ENCODE assay signal across 8 cellular contexts in the genomic region with DNA sequence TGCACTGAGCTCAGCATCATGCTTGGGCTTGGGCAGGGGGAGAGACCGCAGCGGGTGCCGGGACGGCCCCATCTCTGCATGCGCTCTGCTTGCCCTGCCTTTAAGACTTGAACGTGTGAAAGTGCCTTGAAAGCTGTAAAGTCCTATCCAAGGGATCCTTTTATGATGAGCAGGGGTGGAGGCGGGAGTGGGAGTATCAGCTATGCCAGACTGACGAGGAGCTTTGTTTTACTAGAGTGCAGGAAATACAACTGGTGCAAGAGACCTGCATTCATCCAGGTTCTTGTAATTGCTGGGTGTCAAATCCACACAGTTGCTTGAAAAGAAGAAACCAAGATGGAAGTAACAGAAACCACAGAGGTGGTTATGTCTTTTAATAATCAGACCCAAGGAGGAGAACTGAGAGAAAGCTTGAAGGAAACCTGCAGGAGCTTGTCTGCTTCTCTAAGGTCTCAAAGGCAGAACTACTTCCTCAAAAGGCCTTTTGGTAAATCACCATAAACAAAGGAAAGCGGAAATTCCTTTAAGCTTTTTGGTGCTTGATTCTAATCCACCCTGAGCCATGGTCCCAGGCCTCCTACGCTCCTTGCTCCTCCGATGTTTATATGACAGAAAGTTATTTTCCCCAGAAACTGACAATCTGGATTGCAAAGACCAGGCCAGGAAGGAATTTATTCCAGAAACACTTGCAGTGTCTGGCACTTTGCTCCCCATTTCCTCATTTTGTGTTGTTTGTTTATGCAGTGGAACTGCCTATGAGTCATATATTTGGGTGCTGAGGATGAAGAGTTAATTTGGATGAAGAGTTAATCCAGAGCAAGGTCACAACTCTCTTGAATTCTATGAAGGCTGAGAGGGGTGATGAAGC. TPM values are rescaled to one million over a fixed set of nuclear protein-coding genes. Genes with fewer than 3 reads are reported as not detected.
DNase-seq lines count a peak whose midpoint lies in the region; ATAC-seq, FAIRE-seq and TF ChIP-seq lines count a peak whose summit lies in the region.
"Had no signal": no experiment of that assay in that cellular context is flagged by ENCODE, and none has a peak within 500 bp of the region (broad histone marks: within the 10 kb centered on the region; RNA-seq: fewer than 3 reads in every experiment).

No MANE protein-coding gene starts in this region.

- H3K36me3 Mint-ChIP-seq in glutamatergic neuron (ENCODE audit: unreplicated experiment), result no peaks in the 10 kb centered on the region

- no peak for TF ChIP-seq RAD21 in H1 (IDR thresholded peaks at IDR 0.05 in 1 of 2, conservative IDR thresholded peaks at IDR 0.05 in 1 of 2; ENCODE audit: low read depth in 2 of 2, low read length in 2 of 2)

- DNase-seq in GM13976 (ENCODE audit: low spot score) (peak; percentile 47), NOMO-1 treated with dmso at 0.1 percent for 144 hours (lab: John Stamatoyannopoulos, UW; ENCODE audit: unreplicated experiment) (peak; percentile 69), H1 (ENCODE audit: low read depth in 1 of 2, low spot score in 2 of 2) (no peak), glutamatergic neuron (no peak), RWPE1 (ENCODE audit: low spot score) (no peak)
- DNase-seq in stimulated activated CD4-positive, alpha-beta T cell treated with anti-CD3 and anti-CD28 coated beads, Interleukin-15, amount 100 ng/mL, for 24 hours, result peak; percentile 51
- DNase-seq: NCI-H187 had no signal

- H3K27me3 Mint-ChIP-seq in glutamatergic neuron (ENCODE audit: unreplicated experiment), result no peaks in the 10 kb centered on the region

- no peak overlapping the region for H3K23ac ChIP-seq in H1 (ENCODE audit: insufficient read length)

- no peak overlapping the region for H2BK15ac ChIP-seq in H1 (ENCODE audit: low read length)

- H3K4me1 Mint-ChIP-seq in glutamatergic neuron (ENCODE audit: low read depth, unreplicated experiment), result no peaks in the 10 kb centered on the region

- H4K5ac ChIP-seq in H1 (ENCODE audit: insufficient read length, low read depth, low read length), result no peak overlapping the region

- H3K27ac Mint-ChIP-seq in glutamatergic neuron (ENCODE audit: unreplicated experiment), result no peak overlapping the region

- no peaks in the 10 kb centered on the region for H3K23me2 ChIP-seq in H1 (ENCODE audit: low read depth, low read length)

- H3K79me1 ChIP-seq in H1 (ENCODE audit: low read depth, low read length), result no peaks in the 10 kb centered on the region

- H3K9me3 Mint-ChIP-seq in glutamatergic neuron (ENCODE audit: unreplicated experiment), result no peaks in the 10 kb centered on the region

- TF ChIP-seq CTCF in GM13976 (IDR thresholded peaks at IDR 0.05; ENCODE audit: borderline replicate concordance, control extremely low read depth, extremely low read depth, insufficient read depth, missing control alignments) (no peak), H1 (IDR thresholded peaks at IDR 0.05; ENCODE audit: control extremely low read depth in 1 of 3, insufficient read depth in 1 of 3, low read depth in 1 of 3, low read length in 3 of 3) (no peak), glutamatergic neuron (IDR thresholded peaks at IDR 0.05; ENCODE audit: partially characterized antibody, unreplicated experiment) (no peak), RWPE1 (conservative IDR thresholded peaks at IDR 0.05; ENCODE audit: low read depth) (no peak)

- no peak for ATAC-seq in GM21423 (IDR thresholded peaks at IDR 0.05; ENCODE audit: unreplicated experiment)

- no peak overlapping the region for H2BK5ac ChIP-seq in H1 (ENCODE audit: low read depth, low read length)

- no peak overlapping the region for H3K56ac ChIP-seq in H1 (replicated peaks; ENCODE audit: insufficient read length, low read depth, low read length)

- no peak overlapping the region for H3K9ac ChIP-seq in H1 (replicated peaks in 1 of 4; ENCODE audit: extremely low read depth in 1 of 4, low read depth in 3 of 4, low read length in 3 of 4)

- no peak for TF ChIP-seq POLR2A in H1 (IDR thresholded peaks at IDR 0.05; ENCODE audit: control extremely low read depth in 1 of 2, low read depth in 2 of 2, low read length in 2 of 2)

- no peak overlapping the region for H3K4ac ChIP-seq in H1 (replicated peaks; ENCODE audit: insufficient read length, low read depth, low read length)

- no peak overlapping the region for H3K4me2 ChIP-seq in H1 (ENCODE audit: insufficient read depth in 1 of 2, low read depth in 2 of 2, low read length in 2 of 2)

- no peaks in the 10 kb centered on the region for H3K9me3 ChIP-seq in H1 (ENCODE audit: insufficient read depth in 2 of 2, low read depth in 1 of 2, low read length in 1 of 2)

- H3K4me3 Mint-ChIP-seq in glutamatergic neuron (ENCODE audit: unreplicated experiment), result no peak overlapping the region

- no peak for FAIRE-seq in H1 (lab: Jason Lieb, UNC)

- peak overlapping the region; percentile 16 for H2AFZ ChIP-seq in H1 (ENCODE audit: low read length)

- H2BK12ac ChIP-seq in H1 (ENCODE audit: low read depth, low read length), result 0 out of 2 replicates have a peak overlapping the region, but pooled peaks have one; percentile 39

- in situ Hi-C loops in GM13976 (cut with MboI; ENCODE audit: low sequenced_read_pairs, unreplicated experiment), result no loop called here

- no peak overlapping the region for H4K91ac ChIP-seq in H1 (replicated peaks; ENCODE audit: insufficient read length, low read length)

- H3K18ac ChIP-seq in H1 (ENCODE audit: extremely low read depth, low read length), result no peak overlapping the region

- H3K14ac ChIP-seq in H1 (ENCODE audit: insufficient read length), result no peak overlapping the region

- no peaks in the 10 kb centered on the region; a peak in 1 of 7 replicates for H3K4me1 ChIP-seq in H1 (replicated peaks in 1 of 4; ENCODE audit: control insufficient read depth in 3 of 4, insufficient read depth in 4 of 4, low read length in 3 of 4)

- no peaks in the 10 kb centered on the region for H3K36me3 ChIP-seq in H1 (ENCODE audit: control insufficient read depth in 2 of 4, insufficient read depth in 4 of 4, low read length in 3 of 4)

- H3K27ac ChIP-seq in H1 (ENCODE audit: low read depth, low read length) (no peak overlapping the region), RWPE1 (no peak overlapping the region)

- no peak overlapping the region for H2AK5ac ChIP-seq in H1 (ENCODE audit: low read depth, low read length)

- POLR2A ChIA-PET in H1 (lab: Charles Lee; ENCODE audit: partially characterized antibody) (interaction anchor here (0.6 to 1.5 kb wide), 4 partner anchors 8 to 104 kb away, joined by 3 to 4 read pairs (median 4); no protein-coding TSS in a partner anchor), RWPE1 (lab: Yijun Ruan, JAX; ENCODE audit: low non-redundant PET) (no interaction called here)

- TF ChIP-seq EP300 in H1 (IDR thresholded peaks at IDR 0.05; ENCODE audit: borderline replicate concordance in 1 of 2, low read depth in 2 of 2, low read length in 2 of 2), result no peak

- no peaks in the 10 kb centered on the region for H3K27me3 ChIP-seq in H1 (replicated peaks in 1 of 4; ENCODE audit: control insufficient read depth in 3 of 4, extremely low read depth in 1 of 4, insufficient read depth in 3 of 4, low read length in 3 of 4)

- no peaks in the 10 kb centered on the region for H3K79me2 ChIP-seq in H1 (ENCODE audit: control insufficient read depth in 1 of 2, insufficient read depth in 2 of 2, low read length in 2 of 2)

- no peak overlapping the region for H2BK120ac ChIP-seq in H1 (replicated peaks; ENCODE audit: low read depth, low read length)

- H2BK20ac ChIP-seq in H1 (ENCODE audit: low read length), result peak overlapping the region; percentile 56; the same call in 1 of the 2 replicates

- WGBS in H1 (ENCODE audit: extremely low coverage in 1 of 2, insufficient coverage in 1 of 2, insufficient read length in 1 of 2, insufficient replicate concordance in 2 of 2, low coverage in 1 of 2, low lambda C conversion rate in 2 of 2, missing lambda C conversion rate in 1 of 2), 2 experiments, result 87% methylated on average over 11 of the region's 11 CpGs; no CpG with 5 or more reads in 1 of the 2 experiments

- CTCF ChIA-PET in H1 (lab: Charles Lee; ENCODE audit: partially characterized antibody), result interaction anchor here (0.8 to 2.6 kb wide), 7 partner anchors 11 to 102 kb away, joined by 3 to 16 read pairs (median 4); no protein-coding TSS in a partner anchor
- CTCF ChIA-PET in RWPE1 (lab: Yijun Ruan, JAX), result no interaction called here

- H4K20me1 ChIP-seq in H1 (replicated peaks in 1 of 2; ENCODE audit: control insufficient read depth in 1 of 2, insufficient read depth in 2 of 2, low read length in 2 of 2), result no peaks in the 10 kb centered on the region

- no peak overlapping the region; the same call in 1 of the 2 replicates for H4K8ac ChIP-seq in H1 (ENCODE audit: extremely low read depth, insufficient read depth, low read length)

- no peak overlapping the region for H3K4me3 ChIP-seq in H1 (ENCODE audit: extremely low read depth in 1 of 4, insufficient read depth in 2 of 4, low read depth in 3 of 4, low read length in 4 of 4)

TF ChIP-seq in H1, 55 proteins besides CTCF, POLR2A, EP300 and RAD21 (continues in another document):
- TF ChIP-seq EZH2 (IDR thresholded peaks at IDR 0.05; ENCODE audit: low read depth, low read length, severe bottlenecking) (no peak), NRF1 (IDR thresholded peaks at IDR 0.05; ENCODE audit: low read depth, low read length) (no peak), JUN (IDR thresholded peaks at IDR 0.05; ENCODE audit: low read depth, low read length) (no peak), POU5F1 (IDR thresholded peaks at IDR 0.05; ENCODE audit: low read depth, low read length) (no peak)

RNA-seq across cellular contexts. Expression of gene FBXO47, which starts 51.3 kb away (rescaled TPM):
- not detected in 2 replicates for total RNA-seq in H1 (2021; fragmentation: NEBNext Ultra II Directional; extraction: Animal tissue kit (Norgen Biotek cat#: 25700))
- polyA plus RNA-seq in H1 (2011; rRNA removed), result not detected in 2 replicates
- not detected for polyA plus RNA-seq in H1 (2011; cell fraction: cytosol; rRNA removed)
- polyA plus RNA-seq in H1 (2011; cell fraction: nucleus; rRNA removed), result not detected
- polyA plus RNA-seq in H1 (2012, experiment 1 of 2), result not detected in 4 replicates
- not detected for polyA plus RNA-seq in H1 (2012, experiment 2 of 2)
- polyA plus RNA-seq in H1 (2013, experiment 1 of 2), result 0.04 TPM
- polyA plus RNA-seq in H1 (2013, experiment 2 of 2), result not detected
- not detected in 2 replicates for polyA minus RNA-seq in H1 (2011; rRNA and poly(A)+ RNA removed)
- not detected for polyA minus RNA-seq in H1 (2011; cell fraction: cytosol; rRNA and poly(A)+ RNA removed)
- not detected for polyA minus RNA-seq in H1 (2011; cell fraction: nucleus; rRNA and poly(A)+ RNA removed)
- total RNA-seq in glutamatergic neuron (ENCODE audit: unreplicated experiment), result not detected

Comparison
In these comparisons a context has a peak if more than half of its experiments do, and no peak if none do; other contexts are left out.
1. DNase-seq: peak in GM13976 (single experiment), NOMO-1 treated with dmso at 0.1 percent for 144 hours (single experiment) and stimulated activated CD4-positive, alpha-beta T cell treated with anti-CD3 and anti-CD28 coated beads, Interleukin-15, amount 100 ng/mL, for 24 hours (single experiment); none in H1 (0 of 2), glutamatergic neuron (single experiment) and RWPE1 (single experiment).